ENCODE assay signal across 25 cellular contexts in genomic region chr4:113623274-113623894, GRCh38.
DNase-seq lines count a peak whose midpoint lies in the region; ATAC-seq and TF ChIP-seq lines count a peak whose summit lies in the region.
"Had no signal": no experiment of that assay in that cellular context is flagged by ENCODE, and none has a peak within 500 bp of the region (broad histone marks: within the 10 kb centered on the region; RNA-seq: fewer than 3 reads in every experiment).

No MANE protein-coding gene starts in this region.

- ATAC-seq in SK-N-SH treated with all-trans-retinoic acid at 6 μM for 48 hours (no peak), left colon (peak; percentile 60)
- ATAC-seq in stimulated activated memory B cell treated with anti-CD40 and anti-IgM and Interleukin-4, amounts not matched to agents 10 μg/mL and 1 μg/mL and 100 μg/mL, for 72 hours: no peak
- ATAC-seq: HCT116, Right ventricle myocardium inferior had no signal

- H4K20me1 ChIP-seq in H9 (ENCODE audit: control insufficient read depth, insufficient read depth, insufficient read length): no peaks in the 10 kb centered on the region
- H4K20me1 ChIP-seq: BLaER1 had no signal

- no peak overlapping the region for H3T11ph ChIP-seq in H9 (ENCODE audit: low read length)

- no peaks in the 10 kb centered on the region for H3K23me2 ChIP-seq in H9 (ENCODE audit: insufficient read length, low read depth, low read length, poor library complexity, severe bottlenecking)

- no peak overlapping the region for H2BK20ac ChIP-seq in H9 (ENCODE audit: low read depth, low read length, poor library complexity, severe bottlenecking)

- H3K23ac ChIP-seq in H9 (ENCODE audit: insufficient read length, low read depth, low read length): no peak overlapping the region

- no peaks in the 10 kb centered on the region for H3K36me3 Mint-ChIP-seq in H9 (ENCODE audit: insufficient read depth in 1 of 3, low read depth in 3 of 3)
- H3K36me3 Mint-ChIP-seq in stimulated activated memory B cell treated with anti-CD40 and anti-IgM and Interleukin-4, amounts not matched to agents 10 μg/mL and 1 μg/mL and 100 μg/mL, for 72 hours: peaks cover 23% of the 10 kb centered on the region

- no peak overlapping the region for H3K4me3 ChIP-seq in AG10803 (ENCODE audit: low read length)
- H3K4me3 ChIP-seq in BE2C (ENCODE audit: low read depth, low read length): no peak overlapping the region
- H3K4me3 ChIP-seq in coronary artery: no peak overlapping the region
- H3K4me3 ChIP-seq: BLaER1, PC-9, SJCRH30 had no signal

- no peak overlapping the region for H3K56ac ChIP-seq in H9 (ENCODE audit: insufficient read length, low read depth, low read length)

- H3K14ac ChIP-seq in H9 (ENCODE audit: insufficient read depth, low read length): no peak overlapping the region

- H4K91ac ChIP-seq in H9 (ENCODE audit: insufficient read length, low read depth, low read length): no peak overlapping the region

- no peaks in the 10 kb centered on the region for H3K27me3 ChIP-seq in H9 (ENCODE audit: insufficient read depth, low read length)
- no peaks in the 10 kb centered on the region for H3K27me3 ChIP-seq in BE2C
- H3K27me3 ChIP-seq: BLaER1, SJCRH30 had no signal

- no peak overlapping the region for H3K18ac ChIP-seq in H9 (ENCODE audit: insufficient read length, low read depth, low read length)

- H2BK15ac ChIP-seq in H9 (ENCODE audit: low read depth, low read length): no peak overlapping the region

- H3K9me3 ChIP-seq in H9 (ENCODE audit: control insufficient read depth, low read depth, low read length): no peaks in the 10 kb centered on the region
- no peaks in the 10 kb centered on the region for H3K9me3 ChIP-seq in BE2C
- H3K9me3 ChIP-seq: BLaER1, SJCRH30 had no signal

- H3K27me3 Mint-ChIP-seq in H9 (ENCODE audit: low read depth): no peaks in the 10 kb centered on the region
- H3K27me3 Mint-ChIP-seq in stimulated activated memory B cell treated with anti-CD40 and anti-IgM and Interleukin-4, amounts not matched to agents 10 μg/mL and 1 μg/mL and 100 μg/mL, for 72 hours: no peaks in the 10 kb centered on the region
- H3K27me3 Mint-ChIP-seq: CD4-positive, CD25-positive, alpha-beta regulatory T cell had no signal

- H2AFZ ChIP-seq in H9 (ENCODE audit: low read length): no peak overlapping the region
- H2AFZ ChIP-seq: PC-9 had no signal

- no peak overlapping the region for H2AK5ac ChIP-seq in H9 (ENCODE audit: insufficient read length, low read length)

- H2BK120ac ChIP-seq in H9 (ENCODE audit: low read depth, low read length, poor library complexity, severe bottlenecking): no peak overlapping the region

- peak; percentile 22 for DNase-seq in AG10803 (ENCODE audit: low read depth)
- DNase-seq in H9: no peak
- DNase-seq in left colon: no peak
- DNase-seq in cerebellar cortex (ENCODE audit: low spot score): no peak
- DNase-seq in BE2C: no peak
- DNase-seq in coronary artery (ENCODE audit: low spot score): no peak
- DNase-seq: 8988T; ACHN; CD4-positive, CD25-positive, alpha-beta regulatory T cell; Kasumi-1; MV-4-11; NCI-H1105; NCI-H1436 treated with DMSO at 0.1 percent for 48 hours; NCI-H187 treated with DMSO at 0.1 percent for 48 hours; NCI-H524; NCI-H82; NK-92 treated with Interleukin-12 subunit alpha and Interleukin-12 subunit beta, amount 100 ng/mL, for 24 hours; PC-9; SJCRH30 had no signal

- H3K27ac Mint-ChIP-seq in H9: no peak overlapping the region
- H3K27ac Mint-ChIP-seq in stimulated activated memory B cell treated with anti-CD40 and anti-IgM and Interleukin-4, amounts not matched to agents 10 μg/mL and 1 μg/mL and 100 μg/mL, for 72 hours: no peak overlapping the region

- no peaks in the 10 kb centered on the region for H3K79me1 ChIP-seq in H9 (ENCODE audit: insufficient read depth, low read depth, low read length, poor library complexity, severe bottlenecking)

- intact Hi-C loops in left colon (cut with DNase I, micrococcal nuclease): no loop called here

- H3K4me2 ChIP-seq in H9 (ENCODE audit: insufficient read depth, insufficient read length, low read length): no peak overlapping the region
- H3K4me2 ChIP-seq: BLaER1, PC-9 had no signal

- H3K79me2 ChIP-seq in H9 (ENCODE audit: insufficient read depth, low read length): no peaks in the 10 kb centered on the region

- H4K8ac ChIP-seq in H9 (replicated peaks; ENCODE audit: insufficient read length, low read depth, low read length): no peak overlapping the region

- H3K4me1 ChIP-seq in H9 (ENCODE audit: insufficient read depth, low read length) (no peaks in the 10 kb centered on the region), BE2C (peaks cover 48% of the 10 kb centered on the region)
- H3K4me1 ChIP-seq: SJCRH30 had no signal

- no peak overlapping the region for H2BK5ac ChIP-seq in H9 (ENCODE audit: insufficient read length, low read length)

- no peaks in the 10 kb centered on the region for H3K4me1 Mint-ChIP-seq in H9
- H3K4me1 Mint-ChIP-seq in stimulated activated memory B cell treated with anti-CD40 and anti-IgM and Interleukin-4, amounts not matched to agents 10 μg/mL and 1 μg/mL and 100 μg/mL, for 72 hours: peaks cover 23% of the 10 kb centered on the region

- H3K9ac ChIP-seq in H9 (ENCODE audit: extremely low read depth, insufficient read length, low read length): no peak overlapping the region
- H3K9ac ChIP-seq: BLaER1 had no signal

- H2BK12ac ChIP-seq in H9 (ENCODE audit: insufficient read length, low read depth, low read length): peak overlapping the region; percentile 36

- TF ChIP-seq CTCF in AG10803 (conservative IDR thresholded peaks at IDR 0.05; ENCODE audit: low read length) (no peak), H9 (conservative IDR thresholded peaks at IDR 0.05) (no peak), BE2C (IDR thresholded peaks at IDR 0.05; ENCODE audit: low read depth, low read length) (no peak), coronary artery (IDR thresholded peaks at IDR 0.05) (no peak)

- H4K5ac ChIP-seq in H9 (ENCODE audit: insufficient read length, low read depth, low read length): no peak overlapping the region

- no peak overlapping the region for H3K4me3 Mint-ChIP-seq in H9
- H3K4me3 Mint-ChIP-seq in stimulated activated memory B cell treated with anti-CD40 and anti-IgM and Interleukin-4, amounts not matched to agents 10 μg/mL and 1 μg/mL and 100 μg/mL, for 72 hours: no peak overlapping the region
- H3K4me3 Mint-ChIP-seq: CD4-positive, CD25-positive, alpha-beta regulatory T cell had no signal

- H3K27ac ChIP-seq in H9 (ENCODE audit: insufficient read length, low read depth, low read length) (no peak overlapping the region), coronary artery (no peak overlapping the region)
- H3K27ac ChIP-seq: HL-60, PC-9, SJCRH30 had no signal

- no peak overlapping the region for H3K4ac ChIP-seq in H9 (ENCODE audit: low read depth, low read length)

- no peaks in the 10 kb centered on the region for H3K9me3 Mint-ChIP-seq in H9
- H3K9me3 Mint-ChIP-seq in stimulated activated memory B cell treated with anti-CD40 and anti-IgM and Interleukin-4, amounts not matched to agents 10 μg/mL and 1 μg/mL and 100 μg/mL, for 72 hours: no peaks in the 10 kb centered on the region

- no peaks in the 10 kb centered on the region for H3K36me3 ChIP-seq in BE2C

TF ChIP-seq in SK-N-SH treated with all-trans-retinoic acid at 6 μM for 48 hours, 23 proteins besides CTCF, POLR2A, EP300 and RAD21:
- peak; percentile 73; the same call in 1 of the 2 replicates for TF ChIP-seq TCF4 (CRISPR knock-in tag; IDR thresholded peaks at IDR 0.05; ENCODE audit: borderline replicate concordance)
- TF ChIP-seq, protein P1, sequence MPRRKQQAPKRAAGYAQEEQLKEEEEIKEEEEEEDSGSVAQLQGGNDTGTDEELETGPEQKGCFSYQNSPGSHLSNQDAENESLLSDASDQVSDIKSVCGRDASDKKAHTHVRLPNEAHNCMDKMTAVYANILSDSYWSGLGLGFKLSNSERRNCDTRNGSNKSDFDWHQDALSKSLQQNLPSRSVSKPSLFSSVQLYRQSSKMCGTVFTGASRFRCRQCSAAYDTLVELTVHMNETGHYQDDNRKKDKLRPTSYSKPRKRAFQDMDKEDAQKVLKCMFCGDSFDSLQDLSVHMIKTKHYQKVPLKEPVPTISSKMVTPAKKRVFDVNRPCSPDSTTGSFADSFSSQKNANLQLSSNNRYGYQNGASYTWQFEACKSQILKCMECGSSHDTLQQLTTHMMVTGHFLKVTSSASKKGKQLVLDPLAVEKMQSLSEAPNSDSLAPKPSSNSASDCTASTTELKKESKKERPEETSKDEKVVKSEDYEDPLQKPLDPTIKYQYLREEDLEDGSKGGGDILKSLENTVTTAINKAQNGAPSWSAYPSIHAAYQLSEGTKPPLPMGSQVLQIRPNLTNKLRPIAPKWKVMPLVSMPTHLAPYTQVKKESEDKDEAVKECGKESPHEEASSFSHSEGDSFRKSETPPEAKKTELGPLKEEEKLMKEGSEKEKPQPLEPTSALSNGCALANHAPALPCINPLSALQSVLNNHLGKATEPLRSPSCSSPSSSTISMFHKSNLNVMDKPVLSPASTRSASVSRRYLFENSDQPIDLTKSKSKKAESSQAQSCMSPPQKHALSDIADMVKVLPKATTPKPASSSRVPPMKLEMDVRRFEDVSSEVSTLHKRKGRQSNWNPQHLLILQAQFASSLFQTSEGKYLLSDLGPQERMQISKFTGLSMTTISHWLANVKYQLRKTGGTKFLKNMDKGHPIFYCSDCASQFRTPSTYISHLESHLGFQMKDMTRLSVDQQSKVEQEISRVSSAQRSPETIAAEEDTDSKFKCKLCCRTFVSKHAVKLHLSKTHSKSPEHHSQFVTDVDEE (CRISPR knock-in tag; IDR thresholded peaks at IDR 0.05): no peak
- no peak for TF ChIP-seq GLIS3 (CRISPR knock-in tag; IDR thresholded peaks at IDR 0.05)
- no peak for TF ChIP-seq ZC3H10 (CRISPR knock-in tag; IDR thresholded peaks at IDR 0.05)
